In genomic region chr4:157911662-157912061, GRCh38 we compare ENCODE assay signal across 25 cellular contexts.
"Had no signal": no experiment of that assay in that cellular context is flagged by ENCODE, and none has a peak within 500 bp of the region (broad histone marks: within the 10 kb centered on the region; RNA-seq: fewer than 3 reads in every experiment).

No MANE protein-coding gene starts in this region.

- H3K27me3 ChIP-seq: colonic mucosa, dorsolateral prefrontal cortex, esophagus muscularis mucosa, esophagus squamous epithelium, gastrocnemius medialis, gastroesophageal sphincter, heart left ventricle, heart right ventricle, hepatocyte had no signal

- H3K27ac ChIP-seq: colonic mucosa, coronary artery, epithelial cell of prostate, esophagus muscularis mucosa, esophagus squamous epithelium, foreskin keratinocyte, gastrocnemius medialis, gastroesophageal sphincter, heart left ventricle, heart right ventricle, hepatocyte had no signal

- H3K4me2 ChIP-seq: hepatocyte had no signal

- DNase-seq: colonic mucosa; cortex of kidney; dermis blood vessel endothelial cell; dorsolateral prefrontal cortex; effector CD4-positive, alpha-beta T cell; effector CD8-positive, alpha-beta T cell; effector memory CD4-positive, alpha-beta T cell; effector memory CD8-positive, alpha-beta T cell; endodermal cell; erythroblast; esophagus squamous epithelium; foreskin fibroblast; foreskin melanocyte; gastrocnemius medialis; glutamatergic neuron; head of caudate nucleus; heart left ventricle; heart right ventricle had no signal

- H3K79me2 ChIP-seq: hepatocyte had no signal

- H3K36me3 ChIP-seq: colonic mucosa, esophagus muscularis mucosa, esophagus squamous epithelium, gastrocnemius medialis, gastroesophageal sphincter, heart left ventricle, heart right ventricle had no signal

- H3K4me1 ChIP-seq: colonic mucosa, esophagus muscularis mucosa, esophagus squamous epithelium, foreskin keratinocyte, gastrocnemius medialis, gastroesophageal sphincter, heart left ventricle, heart right ventricle had no signal

- ATAC-seq: effector memory CD8-positive, alpha-beta T cell; esophagus mucosa; foreskin keratinocyte; gastrocnemius medialis; gastroesophageal sphincter; heart left ventricle; heart right ventricle had no signal

- H3K9me3 ChIP-seq: colonic mucosa, esophagus muscularis mucosa, esophagus squamous epithelium, gastrocnemius medialis, gastroesophageal sphincter, heart left ventricle, heart right ventricle had no signal

- H2AFZ ChIP-seq: hepatocyte had no signal

- H3K4me3 ChIP-seq: colonic mucosa, coronary artery, esophagus muscularis mucosa, esophagus squamous epithelium, gastrocnemius medialis, gastroesophageal sphincter, heart left ventricle, heart right ventricle, hepatocyte had no signal
